ENCODE assay signal across 13 cellular contexts in the genomic region with DNA sequence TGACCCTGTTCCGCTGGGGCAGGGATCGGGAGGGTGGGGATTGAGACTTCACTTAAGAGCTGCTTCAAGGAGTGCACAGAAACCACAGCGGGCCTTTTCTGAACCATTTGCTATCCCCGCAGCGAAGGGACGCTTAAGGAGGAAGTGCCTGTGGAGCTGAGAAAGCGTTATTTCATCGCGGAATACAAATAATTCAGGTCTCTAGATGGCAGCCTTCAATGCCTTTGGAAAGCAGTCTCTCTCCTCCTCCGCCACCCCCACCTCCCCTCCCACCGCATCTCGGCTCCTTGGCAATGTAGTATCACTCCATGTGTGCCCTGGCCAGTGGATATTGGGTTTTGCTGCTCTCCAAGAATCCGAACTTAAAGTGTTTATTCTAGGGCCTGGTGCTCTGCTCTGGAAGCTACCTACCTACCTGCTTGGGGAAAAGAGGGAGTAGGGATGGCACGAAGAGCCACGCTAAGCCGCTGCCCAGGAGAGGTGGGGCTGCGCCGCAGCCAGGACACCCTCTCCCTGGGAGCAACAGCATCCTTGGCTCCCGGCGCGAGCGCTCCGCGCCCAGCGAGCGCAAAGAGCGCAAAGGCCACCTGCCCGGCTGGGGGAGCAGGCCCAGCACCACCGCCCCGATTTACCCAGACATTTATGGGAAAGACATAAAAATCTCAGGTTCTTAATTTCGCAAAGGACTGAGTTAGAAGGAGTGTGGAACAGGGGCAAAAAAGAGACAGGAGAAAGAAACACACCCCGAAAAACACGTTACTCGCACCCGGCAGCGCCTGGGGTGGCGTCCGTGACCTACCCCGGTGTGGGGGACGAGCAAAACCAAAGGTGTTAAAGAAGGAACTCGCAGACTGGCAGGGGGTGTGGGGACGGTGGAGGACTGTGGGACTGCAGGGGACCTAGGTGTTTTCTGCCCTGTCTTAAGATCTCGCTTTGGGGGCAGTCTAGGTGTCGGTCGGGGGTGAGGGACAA. TPM values are rescaled to one million over a fixed set of nuclear protein-coding genes. Genes with fewer than 3 reads are reported as not detected.
DNase-seq lines count a peak whose midpoint lies in the region; ATAC-seq lines count a peak whose summit lies in the region.
"Had no signal": no experiment of that assay in that cellular context is flagged by ENCODE, and none has a peak within 500 bp of the region (broad histone marks: within the 10 kb centered on the region; RNA-seq: fewer than 3 reads in every experiment).

No MANE protein-coding gene starts in this region.

- H3K4me1 ChIP-seq in ectodermal cell (ENCODE audit: control insufficient read depth, insufficient read depth, low read length), result peaks cover 11% of the 10 kb centered on the region

- 1 to 2% methylated on average over 45 of the region's 45 CpGs for WGBS in ectodermal cell, 2 experiments

- ATAC-seq in GM18867 (IDR thresholded peaks at IDR 0.05; ENCODE audit: unreplicated experiment) (no peak), HG02973 (IDR thresholded peaks at IDR 0.05; ENCODE audit: unreplicated experiment) (no peak)

- H3K9me3 ChIP-seq in ectodermal cell (ENCODE audit: control insufficient read depth, low read length), result no peaks in the 10 kb centered on the region

- no peaks in the 10 kb centered on the region for H3K36me3 ChIP-seq in ectodermal cell (ENCODE audit: control insufficient read depth, insufficient read depth, low read length)

- DNase-seq in DMS153 treated with DMSO at 0.1 percent for 48 hours (lab: John Stamatoyannopoulos, UW; ENCODE audit: unreplicated experiment) (peak; percentile 45), NCI-H187 (lab: John Stamatoyannopoulos, UW) (peak; percentile 22 to 45), midbrain (lab: John Stamatoyannopoulos, UW) (peak; percentile 3), COR-L47 (lab: John Stamatoyannopoulos, UW) (no peak)
- DNase-seq in activated naive CD4-positive, alpha-beta T cell treated with anti-CD3 and anti-CD28 coated beads, Interleukin-2, amount 50 U/mL, for 16 hours, result no peak
- DNase-seq: activated CD4-positive, alpha-beta T cell treated with anti-CD3 and anti-CD28 coated beads for 1 hour; effector CD4-positive, alpha-beta T cell; MV-4-11; naive B cell; stimulated activated CD4-positive, alpha-beta T cell treated with anti-CD3 and anti-CD28 coated beads, Interleukin-4, amount 100 ng/mL, for 1 hour had no signal

- H3K27me3 ChIP-seq in ectodermal cell (ENCODE audit: control insufficient read depth, insufficient read depth, low read length, poor library complexity, severe bottlenecking), result peaks cover 42% of the 10 kb centered on the region

- H3K27ac ChIP-seq in ectodermal cell (ENCODE audit: insufficient read depth, low read depth, low read length, poor library complexity, severe bottlenecking), result no peak overlapping the region

- H3K4me3 ChIP-seq in ectodermal cell (ENCODE audit: insufficient read depth, low read depth, low read length), result peak overlapping the region; percentile 27

RNA-seq across cellular contexts. Expression of a gene that starts 1.1 kb away (rescaled TPM):
- not detected for polyA plus RNA-seq in ectodermal cell (2013, experiment 1 of 4)
- not detected for polyA plus RNA-seq in ectodermal cell (2013, experiment 2 of 4)
- polyA plus RNA-seq in ectodermal cell (2013, experiment 3 of 4), result not detected
- 0.04 TPM for polyA plus RNA-seq in ectodermal cell (2013, experiment 4 of 4)

Comparison
In these comparisons a context has a peak if more than half of its experiments do, and no peak if none do; other contexts are left out.
1. DNase-seq: peak in DMS153 treated with DMSO at 0.1 percent for 48 hours (single experiment), NCI-H187 (2 of 2) and midbrain (single experiment); none in COR-L47 (single experiment) and activated naive CD4-positive, alpha-beta T cell treated with anti-CD3 and anti-CD28 coated beads, Interleukin-2, amount 50 U/mL, for 16 hours (single experiment).